ENCODE assay signal across 18 cellular contexts in genomic region chr1:15371610-15372539, GRCh38. TPM values are rescaled to one million over a fixed set of nuclear protein-coding genes. Genes with fewer than 3 reads are reported as not detected.
DNase-seq lines count a peak whose midpoint lies in the region; ATAC-seq and TF ChIP-seq lines count a peak whose summit lies in the region.
"Had no signal": no experiment of that assay in that cellular context is flagged by ENCODE, and none has a peak within 500 bp of the region (broad histone marks: within the 10 kb centered on the region; RNA-seq: fewer than 3 reads in every experiment).

No MANE protein-coding gene starts in this region.

- H3K27ac Mint-ChIP-seq in activated CD4-positive, alpha-beta T cell treated with anti-CD3 and anti-CD28 coated beads, Interleukin-2, amount 10 ng/mL, durations not matched to agents 7 days and 5 days: no peak overlapping the region
- H3K27ac Mint-ChIP-seq in activated CD4-positive, alpha-beta memory T cell treated with anti-CD3 and anti-CD28 coated beads, Interleukin-2, amount 10 ng/mL, durations not matched to agents 7 days and 5 days: no peak overlapping the region
- H3K27ac Mint-ChIP-seq: activated T-helper 1 cell treated with anti-CD3 and anti-CD28 coated beads, Interleukin-12 subunit alpha, Interleukin-12 subunit beta, Interleukin-2, Interleukin-4 antibody, amounts not matched to agents 30 ng/mL and 10 ng/mL and 1 ng/mL, durations not matched to agents 14 hours and 24 hours and 36 hours; natural killer cell; stimulated activated naive CD8-positive, alpha-beta T cell treated with anti-CD3 and anti-CD28 coated beads, Interleukin-15, Interleukin-2, amounts not matched to agents 100 ng/mL and 50 ng/mL, for 24 hours had no signal

- WGBS in neuronal stem cell (ENCODE audit: extremely low coverage in 2 of 2, insufficient read length in 2 of 2, insufficient replicate concordance in 1 of 2), 2 donors: no CpG with 5 or more reads among the region's 21 CpGs

- intact Hi-C loops in left ventricle myocardium inferior (cut with micrococcal nuclease): no loop called here

- H3K9me3 ChIP-seq in AG04450 (ENCODE audit: control insufficient read depth, insufficient read depth, low read length): no peaks in the 10 kb centered on the region
- H3K9me3 ChIP-seq in WERI-Rb-1 (ENCODE audit: severe bottlenecking): no peaks in the 10 kb centered on the region
- no peaks in the 10 kb centered on the region for H3K9me3 ChIP-seq in left ventricle myocardium inferior (replicated peaks)
- no peaks in the 10 kb centered on the region for H3K9me3 ChIP-seq in neuronal stem cell (replicated peaks in 1 of 2; ENCODE audit: control insufficient read depth in 2 of 2, insufficient read depth in 1 of 2, low read depth in 1 of 2, low read length in 2 of 2)
- H3K9me3 ChIP-seq: vagina had no signal

- no peak overlapping the region for H3K4ac ChIP-seq in neuronal stem cell (ENCODE audit: low read length)

- H3K27ac ChIP-seq in AG04450 (ENCODE audit: low read depth, low read length) (peak overlapping the region; percentile 21), WERI-Rb-1 (peak overlapping the region; percentile 47), left ventricle myocardium inferior (replicated peaks) (peak overlapping the region; percentile 71), neuronal stem cell (replicated peaks; ENCODE audit: low read length) (no peak overlapping the region)
- H3K27ac ChIP-seq: vagina had no signal

- peak overlapping the region; percentile 82 for H3K14ac ChIP-seq in neuronal stem cell (ENCODE audit: low read length)

- H2AFZ ChIP-seq in neuronal stem cell (ENCODE audit: low read length): peak overlapping the region; percentile 23

- no peak overlapping the region for H2BK15ac ChIP-seq in neuronal stem cell (ENCODE audit: low read length)

- no peaks in the 10 kb centered on the region for H3K27me3 ChIP-seq in AG04450 (ENCODE audit: control insufficient read depth, insufficient read depth, low read length)
- no peaks in the 10 kb centered on the region for H3K27me3 ChIP-seq in WERI-Rb-1 (ENCODE audit: insufficient read depth, low read depth, severe bottlenecking)
- no peaks in the 10 kb centered on the region for H3K27me3 ChIP-seq in left ventricle myocardium inferior (ENCODE audit: low read depth)
- peaks cover 0 to 14% (median 0%) of the 10 kb centered on the region in 3 experiments for H3K27me3 ChIP-seq in neuronal stem cell (ENCODE audit: control insufficient read depth in 3 of 3, insufficient read depth in 3 of 3, low read depth in 1 of 3, low read length in 3 of 3)
- H3K27me3 ChIP-seq: vagina had no signal

- peak overlapping the region; percentile 56 for H3K18ac ChIP-seq in neuronal stem cell (ENCODE audit: low read length)

- H3K4me1 Mint-ChIP-seq in activated CD4-positive, alpha-beta T cell treated with anti-CD3 and anti-CD28 coated beads, Interleukin-2, amount 10 ng/mL, durations not matched to agents 7 days and 5 days: no peaks in the 10 kb centered on the region
- no peaks in the 10 kb centered on the region for H3K4me1 Mint-ChIP-seq in activated CD4-positive, alpha-beta memory T cell treated with anti-CD3 and anti-CD28 coated beads, Interleukin-2, amount 10 ng/mL, durations not matched to agents 7 days and 5 days

- peaks cover 2% of the 10 kb centered on the region for H3K27me3 Mint-ChIP-seq in activated CD4-positive, alpha-beta T cell treated with anti-CD3 and anti-CD28 coated beads, Interleukin-2, amount 10 ng/mL, durations not matched to agents 7 days and 5 days
- peaks cover 2% of the 10 kb centered on the region for H3K27me3 Mint-ChIP-seq in activated CD4-positive, alpha-beta memory T cell treated with anti-CD3 and anti-CD28 coated beads, Interleukin-2, amount 10 ng/mL, durations not matched to agents 7 days and 5 days

- H3K4me3 ChIP-seq in AG04450 (ENCODE audit: low read depth, low read length): no peak overlapping the region
- no peak overlapping the region for H3K4me3 ChIP-seq in WERI-Rb-1 (ENCODE audit: low read depth, low read length)
- no peak overlapping the region for H3K4me3 ChIP-seq in left ventricle myocardium inferior
- H3K4me3 ChIP-seq in neuronal stem cell (ENCODE audit: low read length in 2 of 2): peak overlapping the region in 1 of 2 donors; percentile 40
- H3K4me3 ChIP-seq: vagina had no signal

- H3K36me3 ChIP-seq in WERI-Rb-1 (no peaks in the 10 kb centered on the region), left ventricle myocardium inferior (no peaks in the 10 kb centered on the region), neuronal stem cell (replicated peaks in 1 of 2; ENCODE audit: control insufficient read depth in 2 of 2, insufficient read depth in 2 of 2, low read length in 2 of 2) (no peaks in the 10 kb centered on the region)
- H3K36me3 ChIP-seq: vagina had no signal

- H3K79me1 ChIP-seq in neuronal stem cell (ENCODE audit: low read depth, low read length): no peaks in the 10 kb centered on the region

- H3K9ac ChIP-seq in neuronal stem cell (ENCODE audit: low read depth, low read length, poor library complexity): peak overlapping the region; percentile 24

- H3K9me3 Mint-ChIP-seq in activated CD4-positive, alpha-beta T cell treated with anti-CD3 and anti-CD28 coated beads, Interleukin-2, amount 10 ng/mL, durations not matched to agents 7 days and 5 days: no peaks in the 10 kb centered on the region
- no peaks in the 10 kb centered on the region for H3K9me3 Mint-ChIP-seq in activated CD4-positive, alpha-beta memory T cell treated with anti-CD3 and anti-CD28 coated beads, Interleukin-2, amount 10 ng/mL, durations not matched to agents 7 days and 5 days
- H3K9me3 Mint-ChIP-seq: activated T-helper 1 cell treated with anti-CD3 and anti-CD28 coated beads, Interleukin-12 subunit alpha, Interleukin-12 subunit beta, Interleukin-2, Interleukin-4 antibody, amounts not matched to agents 30 ng/mL and 10 ng/mL and 1 ng/mL, durations not matched to agents 14 hours and 24 hours and 36 hours; natural killer cell; stimulated activated naive CD8-positive, alpha-beta T cell treated with anti-CD3 and anti-CD28 coated beads, Interleukin-15, Interleukin-2, amounts not matched to agents 100 ng/mL and 50 ng/mL, for 24 hours had no signal

- no peaks in the 10 kb centered on the region for H3K36me3 Mint-ChIP-seq in activated CD4-positive, alpha-beta T cell treated with anti-CD3 and anti-CD28 coated beads, Interleukin-2, amount 10 ng/mL, durations not matched to agents 7 days and 5 days (ENCODE audit: low read depth)
- no peaks in the 10 kb centered on the region for H3K36me3 Mint-ChIP-seq in activated CD4-positive, alpha-beta memory T cell treated with anti-CD3 and anti-CD28 coated beads, Interleukin-2, amount 10 ng/mL, durations not matched to agents 7 days and 5 days (ENCODE audit: low read depth)
- H3K36me3 Mint-ChIP-seq: natural killer cell had no signal

- H3K4me1 ChIP-seq in left ventricle myocardium inferior: peaks cover 16% of the 10 kb centered on the region
- peaks cover 0 to 11% of the 10 kb centered on the region in 2 donors for H3K4me1 ChIP-seq in neuronal stem cell (ENCODE audit: control insufficient read depth in 2 of 2, insufficient read depth in 1 of 2, low read depth in 1 of 2, low read length in 2 of 2)

- H2BK5ac ChIP-seq in neuronal stem cell (ENCODE audit: low read length): no peak overlapping the region

- no peak overlapping the region for H2BK120ac ChIP-seq in neuronal stem cell (ENCODE audit: low read depth, low read length)

- no peak overlapping the region for H4K8ac ChIP-seq in neuronal stem cell (ENCODE audit: low read depth, low read length)

- CTCF ChIA-PET in AG04450 (lab: Charles Lee): no interaction called here
- CTCF ChIA-PET in activated CD4-positive, alpha-beta T cell treated with anti-CD3 and anti-CD28 coated beads, Interleukin-2, amount 10 ng/mL, durations not matched to agents 7 days and 5 days (lab: Charles Lee): interaction anchor here (0.6 kb wide), 1 partner anchor 21 kb away, joined by 3 read pairs; no protein-coding TSS in a partner anchor
- CTCF ChIA-PET in activated CD4-positive, alpha-beta memory T cell treated with anti-CD3 and anti-CD28 coated beads, Interleukin-2, amount 10 ng/mL, durations not matched to agents 7 days and 5 days (lab: Charles Lee): no interaction called here

- H3K4me3 Mint-ChIP-seq in activated CD4-positive, alpha-beta T cell treated with anti-CD3 and anti-CD28 coated beads, Interleukin-2, amount 10 ng/mL, durations not matched to agents 7 days and 5 days: no peak overlapping the region
- no peak overlapping the region for H3K4me3 Mint-ChIP-seq in activated CD4-positive, alpha-beta memory T cell treated with anti-CD3 and anti-CD28 coated beads, Interleukin-2, amount 10 ng/mL, durations not matched to agents 7 days and 5 days
- H3K4me3 Mint-ChIP-seq: activated T-helper 1 cell treated with anti-CD3 and anti-CD28 coated beads, Interleukin-12 subunit alpha, Interleukin-12 subunit beta, Interleukin-2, Interleukin-4 antibody, amounts not matched to agents 30 ng/mL and 10 ng/mL and 1 ng/mL, durations not matched to agents 14 hours and 24 hours and 36 hours; natural killer cell; stimulated activated naive CD8-positive, alpha-beta T cell treated with anti-CD3 and anti-CD28 coated beads, Interleukin-15, Interleukin-2, amounts not matched to agents 100 ng/mL and 50 ng/mL, for 24 hours had no signal

- no peak overlapping the region for H2BK12ac ChIP-seq in neuronal stem cell (ENCODE audit: low read length)

- peak overlapping the region; percentile 34 for H3K23ac ChIP-seq in neuronal stem cell (ENCODE audit: low read depth, low read length, poor library complexity)

- POLR2A ChIA-PET in AG04450 (lab: Yijun Ruan, JAX): no interaction called here
- POLR2A ChIA-PET in activated CD4-positive, alpha-beta T cell treated with anti-CD3 and anti-CD28 coated beads, Interleukin-2, amount 10 ng/mL, durations not matched to agents 7 days and 5 days (lab: Charles Lee): no interaction called here
- POLR2A ChIA-PET in activated CD4-positive, alpha-beta memory T cell treated with anti-CD3 and anti-CD28 coated beads, Interleukin-2, amount 10 ng/mL, durations not matched to agents 7 days and 5 days (lab: Charles Lee): no interaction called here

- no peak overlapping the region for H4K91ac ChIP-seq in neuronal stem cell (ENCODE audit: low read depth, low read length, poor library complexity)

- ATAC-seq in HG02852 (IDR thresholded peaks at IDR 0.05; ENCODE audit: unreplicated experiment): no peak
- ATAC-seq: natural killer cell had no signal

- no peak overlapping the region for H3K4me2 ChIP-seq in neuronal stem cell (ENCODE audit: insufficient read depth, low read length, poor library complexity, severe bottlenecking)

- TF ChIP-seq CTCF in AG04450 (IDR thresholded peaks at IDR 0.05; ENCODE audit: low read depth, low read length): no peak
- TF ChIP-seq CTCF in WERI-Rb-1 (IDR thresholded peaks at IDR 0.05; ENCODE audit: low read depth, low read length): no peak
- TF ChIP-seq CTCF in left ventricle myocardium inferior (IDR thresholded peaks at IDR 0.05; ENCODE audit: borderline replicate concordance): no peak

- H2AK5ac ChIP-seq in neuronal stem cell (ENCODE audit: low read depth, low read length): peak overlapping the region; percentile 93

- no peak for DNase-seq in AG04450 (ENCODE audit: low read depth, low spot score)
- DNase-seq in WERI-Rb-1: no peak
- DNase-seq in left ventricle myocardium inferior: peak; percentile 22
- DNase-seq in neuronal stem cell (ENCODE audit: low spot score): no peak
- no peak for DNase-seq in activated CD4-positive, alpha-beta T cell treated with anti-CD3 and anti-CD28 coated beads, Interleukin-2, amount 10 ng/mL, durations not matched to agents 7 days and 5 days
- DNase-seq in NCI-H1092 (lab: John Stamatoyannopoulos, UW): no peak
- DNase-seq in activated CD4-positive, alpha-beta memory T cell treated with anti-CD3 and anti-CD28 coated beads, Interleukin-2, amount 10 ng/mL, durations not matched to agents 7 days and 5 days: no peak
- DNase-seq: activated CD4-positive, CD25-positive, alpha-beta regulatory T cell; COR-L47; EL; natural killer cell; NCI-H187 treated with DMSO at 0.1 percent for 48 hours; stimulated activated CD4-positive, alpha-beta T cell treated with anti-CD3 and anti-CD28 coated beads, Interleukin-15, amount 100 ng/mL, for 24 hours; T-helper 1 cell had no signal

RNA-seq across cellular contexts. Expression of gene EFHD2, which starts 37.8 kb away (rescaled TPM):
- 30.4 and 35.7 TPM in 2 replicates for polyA plus RNA-seq in AG04450 (2011; rRNA removed)
- polyA minus RNA-seq in AG04450 (2011; rRNA and poly(A)+ RNA removed): 13.2 and 14.1 TPM in 2 replicates
- total RNA-seq in left ventricle myocardium inferior: 15.0 TPM
- polyA plus RNA-seq in neuronal stem cell (2013, experiment 1 of 2): 12.5 TPM
- 12.8 TPM for polyA plus RNA-seq in neuronal stem cell (2013, experiment 2 of 2)
- total RNA-seq in activated CD4-positive, alpha-beta T cell treated with anti-CD3 and anti-CD28 coated beads, Interleukin-2, amount 10 ng/mL, durations not matched to agents 7 days and 5 days: 10 to 100 TPM; 67.6 to 69.5 TPM
- total RNA-seq in activated CD4-positive, alpha-beta memory T cell treated with anti-CD3 and anti-CD28 coated beads, Interleukin-2, amount 10 ng/mL, durations not matched to agents 7 days and 5 days: 10 to 100 TPM; 97.7 to 99.7 TPM
